ENCODE assay signal across 17 cellular contexts in the genomic region with DNA sequence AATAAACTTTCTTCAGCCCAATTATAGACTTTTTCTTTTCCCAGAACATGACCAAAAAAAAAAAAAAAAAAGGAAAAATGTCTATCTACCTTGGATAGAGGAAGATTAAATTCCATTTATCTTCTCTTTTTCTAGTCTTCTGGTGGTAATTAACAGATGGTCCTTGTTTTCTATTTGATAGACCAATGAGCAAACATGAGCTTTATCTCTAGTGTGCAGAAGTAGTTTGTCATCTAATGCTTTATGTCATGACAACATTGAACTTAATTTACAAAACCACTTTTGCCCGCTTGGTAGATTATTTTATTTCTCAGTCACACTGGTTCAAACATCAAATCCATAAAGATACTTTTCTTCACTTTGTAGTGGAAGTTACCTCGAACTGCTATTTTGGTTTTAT.
"Had no signal": no experiment of that assay in that cellular context is flagged by ENCODE, and none has a peak within 500 bp of the region (broad histone marks: within the 10 kb centered on the region; RNA-seq: fewer than 3 reads in every experiment).

No MANE protein-coding gene starts in this region.

- H3K9me3 ChIP-seq: left lung, sigmoid colon, testis, uterus had no signal

- DNase-seq: activated CD4-positive, alpha-beta memory T cell treated with anti-CD3 and anti-CD28 coated beads for 36 hours; activated CD4-positive, alpha-beta T cell treated with anti-CD3 and anti-CD28 coated beads for 48 hours; activated naive CD4-positive, alpha-beta T cell treated with Interleukin-2 at 50 U/mL for 16 hours; activated naive CD8-positive, alpha-beta T cell treated with anti-CD3 and anti-CD28 coated beads for 36 hours; activated T-cell treated with anti-CD3 and anti-CD28 coated beads, Interleukin-2, amount 50 U/mL, for 48 hours; cerebellar nuclear complex; cortex of kidney; left lung; natural killer cell; retina; sigmoid colon; stimulated activated CD4-positive, alpha-beta T cell treated with anti-CD3 and anti-CD28 coated beads, Interleukin-2, amount 100 ng/mL, for 48 hours; stimulated activated CD8-positive, alpha-beta memory T cell treated with anti-CD3 and anti-CD28 coated beads, Interleukin-4, amount 100 ng/mL, for 48 hours; stimulated activated naive B cell treated with anti-CD40 and anti-IgM and Interleukin-4, amounts not matched to agents 10 μg/mL and 1 μg/mL and 100 μg/mL, for 72 hours; testis; uterus had no signal

- H3K36me3 ChIP-seq: left lung, sigmoid colon, uterus had no signal

- ATAC-seq: left lung; natural killer cell; stimulated activated naive B cell treated with anti-CD40 and anti-IgM and Interleukin-4, amounts not matched to agents 10 μg/mL and 1 μg/mL and 100 μg/mL, for 72 hours had no signal

- H3K27me3 ChIP-seq: left lung, sigmoid colon, testis, uterus had no signal

- H3K4me1 ChIP-seq: left lung, testis, uterus had no signal

- H3K27ac ChIP-seq: left lung, sigmoid colon, testis, uterus had no signal

- H3K4me3 ChIP-seq: left lung, lung, sigmoid colon, testis, uterus had no signal
